10 cellular contexts compared by ENCODE assay signal in genomic region chr14:106843376-106843775, GRCh38.
A peak's percentile ranks its signal among the peaks of the same experiment; 100 is the strongest.
DNase-seq lines count a peak whose midpoint lies in the region; ATAC-seq, FAIRE-seq and TF ChIP-seq lines count a peak whose summit lies in the region.
"Had no signal": no experiment of that assay in that cellular context is flagged by ENCODE, and none has a peak within 500 bp of the region (broad histone marks: within the 10 kb centered on the region; RNA-seq: fewer than 3 reads in every experiment).

No MANE protein-coding gene starts in this region.

- H3F3A ChIP-seq in SU-DHL-6 (ENCODE audit: insufficient read depth) = peaks cover 68% of the 10 kb centered on the region

- no peak for DNase-seq in heart right ventricle
- no peak for DNase-seq in cardiac septum (ENCODE audit: low spot score)
- no peak for DNase-seq in kidney
- DNase-seq in transverse colon = no peak
- no peak for DNase-seq in NCI-H1092 treated with DMSO at 0.1 percent for 48 hours (lab: John Stamatoyannopoulos, UW)
- no peak for DNase-seq in stimulated activated CD4-positive, alpha-beta T cell treated with anti-CD3 and anti-CD28 coated beads, Interleukin-4, amount 100 ng/mL, for 24 hours
- no peak for DNase-seq in NCI-H2171 treated with DMSO at 0.1 percent for 48 hours (lab: John Stamatoyannopoulos, UW)
- DNase-seq: DMS 273 treated with DMSO at 0.1 percent for 48 hours, left cardiac atrium had no signal

- H3K4me1 ChIP-seq in heart right ventricle (peaks cover 0 to 34% (median 0%) of the 10 kb centered on the region in 9 donors), kidney (ENCODE audit: control insufficient read depth in 1 of 2, insufficient read depth in 1 of 2, low read depth in 1 of 2, low read length in 2 of 2) (peaks cover 0 to 17% of the 10 kb centered on the region in 2 donors), transverse colon (peaks cover 0 to 33% (median 17%) of the 10 kb centered on the region in 4 donors)

- H3K27ac ChIP-seq in heart right ventricle (peak overlapping the region in 5 of 10 donors; percentile 58 to 91 (median 78)), SU-DHL-6 (ENCODE audit: low read depth, low read length) (peak overlapping the region; percentile 89), kidney (ENCODE audit: low read depth in 2 of 2, low read length in 2 of 2) (peak overlapping the region; percentile 95 to 98), transverse colon (peak overlapping the region; percentile 90 to 94 (median 92))

- H3K9ac ChIP-seq in SU-DHL-6 (ENCODE audit: low read length) = peak overlapping the region; percentile 87
- peak overlapping the region; percentile 79 to 92 for H3K9ac ChIP-seq in kidney (ENCODE audit: low read length in 2 of 2)

- no peak for ATAC-seq in heart right ventricle

- TF ChIP-seq POLR2A in transverse colon (IDR thresholded peaks at IDR 0.05) = no peak

- H4K20me1 ChIP-seq in SU-DHL-6 (ENCODE audit: low read depth, low read length) = no peaks in the 10 kb centered on the region

- no peaks in the 10 kb centered on the region for H3K9me2 ChIP-seq in SU-DHL-6 (replicated peaks; ENCODE audit: insufficient read depth, low read length)

- FAIRE-seq in kidney (lab: Jason Lieb, UNC) = no peak

- intact Hi-C loops in heart right ventricle (cut with DNase I) (no loop called here), cardiac septum (cut with DNase I) (no loop called here), kidney (cut with DNase I) (no loop called here), transverse colon (cut with DNase I; ENCODE audit: low total_unique reads) (no loop called here)

- H3K9me3 ChIP-seq in heart right ventricle (no peaks in the 10 kb centered on the region), SU-DHL-6 (ENCODE audit: insufficient read depth, low read length) (no peaks in the 10 kb centered on the region), kidney (ENCODE audit: control insufficient read depth in 1 of 2, low read length in 2 of 2) (no peaks in the 10 kb centered on the region), transverse colon (no peaks in the 10 kb centered on the region)

- H3K36me3 ChIP-seq in heart right ventricle (no peaks in the 10 kb centered on the region), SU-DHL-6 (ENCODE audit: low read length) (no peaks in the 10 kb centered on the region), kidney (ENCODE audit: control insufficient read depth in 1 of 2, insufficient read depth in 2 of 2, low read length in 2 of 2) (no peaks in the 10 kb centered on the region), transverse colon (no peaks in the 10 kb centered on the region)

- peak overlapping the region; percentile 98 for H3K4me2 ChIP-seq in SU-DHL-6 (ENCODE audit: low read depth, low read length, poor library complexity, severe bottlenecking)

- no peak for TF ChIP-seq EP300 in transverse colon (IDR thresholded peaks at IDR 0.05; ENCODE audit: low read depth)

- peak overlapping the region in 9 of 10 donors; percentile 26 to 64 (median 48) for H3K4me3 ChIP-seq in heart right ventricle
- peak overlapping the region; percentile 67 for H3K4me3 ChIP-seq in SU-DHL-6 (ENCODE audit: insufficient read depth, low read length, poor library complexity, severe bottlenecking)
- peak overlapping the region; percentile 81 to 88 for H3K4me3 ChIP-seq in kidney (ENCODE audit: low read length in 2 of 2)
- peak overlapping the region in 3 of 4 donors; percentile 44 to 62 (median 45) for H3K4me3 ChIP-seq in transverse colon

- H3K27me3 ChIP-seq in heart right ventricle = peaks cover 0 to 30% (median 8%) of the 10 kb centered on the region in 7 donors
- H3K27me3 ChIP-seq in SU-DHL-6 (ENCODE audit: low read length) = no peaks in the 10 kb centered on the region
- H3K27me3 ChIP-seq in transverse colon = no peaks in the 10 kb centered on the region

- H3K79me2 ChIP-seq in SU-DHL-6 (ENCODE audit: insufficient read depth, low read length) = peaks cover 39% of the 10 kb centered on the region

- WGBS in heart right ventricle, 2 donors = 54% methylated on average over 6 of the region's 6 CpGs
- WGBS in transverse colon (ENCODE audit: low coverage in 1 of 2), 2 donors = 34 to 54% methylated on average over 2 to 6 of the region's 6 CpGs

- H2AFZ ChIP-seq in SU-DHL-6 (ENCODE audit: low read depth, low read length, severe bottlenecking) = peak overlapping the region; percentile 58

- in situ Hi-C loops in transverse colon (cut with MboI; ENCODE audit: low pct_ligation_motif_present in 1 of 4, low pct_unique_long_range_greater_than_20kb in 1 of 4, low sequenced_read_pairs in 3 of 4) = no loop called here

- TF ChIP-seq CTCF in heart right ventricle (IDR thresholded peaks at IDR 0.05) (no peak), SU-DHL-6 (IDR thresholded peaks at IDR 0.05; ENCODE audit: insufficient read depth, low read length, poor library complexity, severe bottlenecking) (peak; percentile 63), kidney (IDR thresholded peaks at IDR 0.05; ENCODE audit: borderline replicate concordance, extremely low read depth, insufficient read depth) (no peak), transverse colon (IDR thresholded peaks at IDR 0.05) (no peak)
